ENCODE assay signal across 1 cellular context in the genomic region with DNA sequence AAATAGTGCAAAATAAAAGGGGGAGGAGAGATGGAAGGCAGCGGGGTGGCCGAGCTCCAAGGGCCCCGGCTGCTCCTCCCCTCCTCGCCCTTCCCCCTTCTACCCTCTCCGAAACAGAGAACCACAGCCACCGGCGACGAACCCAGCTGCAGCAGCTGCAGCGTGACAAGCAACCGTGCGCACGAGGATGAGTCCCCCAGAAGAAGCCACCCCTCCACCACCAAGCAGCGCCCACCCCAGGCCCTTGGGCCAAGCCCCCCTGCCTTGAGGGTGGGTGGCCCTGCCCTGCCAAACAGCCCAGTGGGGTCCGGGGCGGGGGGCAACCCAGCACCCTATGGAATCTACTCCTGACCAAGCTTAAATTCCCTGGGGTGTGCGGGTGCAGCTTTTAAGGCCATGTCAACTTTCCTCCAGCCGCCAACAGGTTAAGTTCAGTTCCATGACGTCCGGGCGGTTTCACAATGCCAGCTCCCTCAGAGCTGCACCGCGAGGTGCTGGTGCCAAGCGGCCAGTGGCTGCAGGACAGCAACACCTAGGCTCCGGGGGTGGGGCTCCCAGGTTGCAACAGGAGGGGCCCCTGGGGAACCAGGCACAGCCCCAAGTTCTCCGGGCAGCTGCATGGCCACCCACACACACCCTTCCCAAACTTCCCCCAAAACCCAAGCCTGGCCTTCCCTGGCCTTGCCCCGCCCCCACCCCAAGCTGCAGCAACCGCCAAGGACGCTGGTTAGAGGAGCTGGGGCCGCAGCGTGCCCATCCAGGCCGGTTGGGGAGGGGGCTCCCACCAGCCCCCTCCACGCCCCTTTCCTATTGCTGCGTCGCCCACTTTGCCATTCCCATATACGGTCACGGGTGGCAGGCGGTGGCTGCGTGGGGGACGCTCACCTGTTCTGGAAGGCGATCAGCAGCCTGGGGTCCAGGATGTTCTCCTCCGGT.
TF ChIP-seq lines count a peak whose summit lies in the region.

No MANE protein-coding gene starts in this region.

TF ChIP-seq in HepG2, 621 proteins besides CTCF, POLR2A, EP300 and RAD21 (continues in another document):
- TF ChIP-seq THAP9 (CRISPR knock-in tag; IDR thresholded peaks at IDR 0.05; ENCODE audit: borderline replicate concordance) (no peak), KDM5B (CRISPR knock-in tag; IDR thresholded peaks at IDR 0.05; ENCODE audit: borderline replicate concordance) (peak; percentile 56; the same call in 1 of the 2 replicates), CBFB (CRISPR knock-in tag; IDR thresholded peaks at IDR 0.05) (no peak), ZNF362 (CRISPR knock-in tag; IDR thresholded peaks at IDR 0.05; ENCODE audit: borderline replicate concordance) (0 out of 2 replicates have a peak, but pooled peaks have one; percentile 24), HNRNPLL (IDR thresholded peaks at IDR 0.05; ENCODE audit: low read depth, low read length, poor library complexity, severe bottlenecking) (peak; percentile 25), RFX5 (IDR thresholded peaks at IDR 0.05; ENCODE audit: low read depth, low read length) (0 out of 2 replicates have a peak, but pooled peaks have one; percentile 24), CEBPG (CRISPR knock-in tag; IDR thresholded peaks at IDR 0.05) (peak; percentile 92), ZNF776 (CRISPR knock-in tag; IDR thresholded peaks at IDR 0.05) (no peak), HDAC6 (IDR thresholded peaks at IDR 0.05; ENCODE audit: low read depth, low read length) (no peak), ESRRA (CRISPR knock-in tag; IDR thresholded peaks at IDR 0.05; ENCODE audit: low read depth) (no peak), HNRNPL (IDR thresholded peaks at IDR 0.05; ENCODE audit: low read depth, low read length) (peak; percentile 91), ZNF441 (CRISPR knock-in tag; IDR thresholded peaks at IDR 0.05; ENCODE audit: borderline replicate concordance) (peak; percentile 33; the same call in 1 of the 2 replicates), ZNF678 (CRISPR knock-in tag; IDR thresholded peaks at IDR 0.05) (no peak), ZBTB42 (CRISPR knock-in tag; IDR thresholded peaks at IDR 0.05) (0 out of 2 replicates have a peak, but pooled peaks have one; percentile 24), YY1 (IDR thresholded peaks at IDR 0.05; ENCODE audit: insufficient read depth, insufficient replicate concordance, low read depth, low read length) (peak; percentile 30), ZNF652 (CRISPR knock-in tag; IDR thresholded peaks at IDR 0.05; ENCODE audit: borderline replicate concordance, low read depth) (peak; percentile 98), HES4 (CRISPR knock-in tag; IDR thresholded peaks at IDR 0.05; ENCODE audit: borderline replicate concordance) (no peak; the same call in 1 of the 2 replicates), CHD2 (IDR thresholded peaks at IDR 0.05; ENCODE audit: low read depth, low read length) (no peak), SOX5 (CRISPR knock-in tag; IDR thresholded peaks at IDR 0.05; ENCODE audit: borderline replicate concordance) (no peak), ZFYVE20 (CRISPR knock-in tag; IDR thresholded peaks at IDR 0.05; ENCODE audit: borderline replicate concordance, low read depth) (no peak), TOE1 (CRISPR knock-in tag; IDR thresholded peaks at IDR 0.05) (no peak), ZNF670 (CRISPR knock-in tag; IDR thresholded peaks at IDR 0.05; ENCODE audit: borderline replicate concordance) (no peak), ZNF101 (CRISPR knock-in tag; IDR thresholded peaks at IDR 0.05; ENCODE audit: borderline replicate concordance, low read depth) (no peak), ZNF354B (CRISPR knock-in tag; IDR thresholded peaks at IDR 0.05) (no peak), ZNF34 (CRISPR knock-in tag; IDR thresholded peaks at IDR 0.05; ENCODE audit: borderline replicate concordance) (no peak), ZNF33B (CRISPR knock-in tag; IDR thresholded peaks at IDR 0.05) (0 out of 2 replicates have a peak, but pooled peaks have one; percentile 66), SPEN (CRISPR knock-in tag; IDR thresholded peaks at IDR 0.05; ENCODE audit: low read depth) (peak; percentile 51; the same call in 1 of the 2 replicates), ZKSCAN1 (IDR thresholded peaks at IDR 0.05; ENCODE audit: low read length) (no peak), TCF7L2 (IDR thresholded peaks at IDR 0.05; ENCODE audit: low read depth, low read length) (no peak), ZNF550 (CRISPR knock-in tag; IDR thresholded peaks at IDR 0.05; ENCODE audit: borderline replicate concordance) (no peak), CHCHD3 (CRISPR knock-in tag; IDR thresholded peaks at IDR 0.05) (no peak), MED8 (CRISPR knock-in tag; IDR thresholded peaks at IDR 0.05; ENCODE audit: insufficient replicate concordance) (no peak), ARNT2 (CRISPR knock-in tag; IDR thresholded peaks at IDR 0.05; ENCODE audit: low read depth) (peak; percentile 52; the same call in 1 of the 2 replicates), MAX (IDR thresholded peaks at IDR 0.05) (peak; percentile 65), ZBTB43 (CRISPR knock-in tag; conservative IDR thresholded peaks at IDR 0.05) (0 out of 2 replicates have a peak, but pooled peaks have one; percentile 13), CREB1 (IDR thresholded peaks at IDR 0.05) (peak; percentile 58; the same call in 1 of the 2 replicates), CREB1 (CRISPR knock-in tag; IDR thresholded peaks at IDR 0.05) (no peak; the same call in none of the 2 replicates), ETV5 (CRISPR knock-in tag; IDR thresholded peaks at IDR 0.05; ENCODE audit: borderline replicate concordance) (peak; percentile 59), ISL2 (CRISPR knock-in tag; IDR thresholded peaks at IDR 0.05) (peak; percentile 40), ZNF724P (CRISPR knock-in tag; IDR thresholded peaks at IDR 0.05; ENCODE audit: borderline replicate concordance) (0 out of 2 replicates have a peak, but pooled peaks have one; percentile 53), NR1H2 (CRISPR knock-in tag; IDR thresholded peaks at IDR 0.05; ENCODE audit: borderline replicate concordance, low read depth) (no peak), SP5 (CRISPR knock-in tag; IDR thresholded peaks at IDR 0.05; ENCODE audit: borderline replicate concordance, low read depth) (0 out of 2 replicates have a peak, but pooled peaks have one; percentile 17), REST (IDR thresholded peaks at IDR 0.05; ENCODE audit: borderline replicate concordance in 1 of 2, low read depth in 1 of 2, low read length in 2 of 2) (no peak), STAG1 (CRISPR knock-in tag; IDR thresholded peaks at IDR 0.05) (peak; percentile 30; the same call in 1 of the 2 replicates)
- TF ChIP-seq, protein P1, sequence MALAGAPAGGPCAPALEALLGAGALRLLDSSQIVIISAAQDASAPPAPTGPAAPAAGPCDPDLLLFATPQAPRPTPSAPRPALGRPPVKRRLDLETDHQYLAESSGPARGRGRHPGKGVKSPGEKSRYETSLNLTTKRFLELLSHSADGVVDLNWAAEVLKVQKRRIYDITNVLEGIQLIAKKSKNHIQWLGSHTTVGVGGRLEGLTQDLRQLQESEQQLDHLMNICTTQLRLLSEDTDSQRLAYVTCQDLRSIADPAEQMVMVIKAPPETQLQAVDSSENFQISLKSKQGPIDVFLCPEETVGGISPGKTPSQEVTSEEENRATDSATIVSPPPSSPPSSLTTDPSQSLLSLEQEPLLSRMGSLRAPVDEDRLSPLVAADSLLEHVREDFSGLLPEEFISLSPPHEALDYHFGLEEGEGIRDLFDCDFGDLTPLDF (CRISPR knock-in tag; IDR thresholded peaks at IDR 0.05) = no peak
- TF ChIP-seq, protein P2, sequence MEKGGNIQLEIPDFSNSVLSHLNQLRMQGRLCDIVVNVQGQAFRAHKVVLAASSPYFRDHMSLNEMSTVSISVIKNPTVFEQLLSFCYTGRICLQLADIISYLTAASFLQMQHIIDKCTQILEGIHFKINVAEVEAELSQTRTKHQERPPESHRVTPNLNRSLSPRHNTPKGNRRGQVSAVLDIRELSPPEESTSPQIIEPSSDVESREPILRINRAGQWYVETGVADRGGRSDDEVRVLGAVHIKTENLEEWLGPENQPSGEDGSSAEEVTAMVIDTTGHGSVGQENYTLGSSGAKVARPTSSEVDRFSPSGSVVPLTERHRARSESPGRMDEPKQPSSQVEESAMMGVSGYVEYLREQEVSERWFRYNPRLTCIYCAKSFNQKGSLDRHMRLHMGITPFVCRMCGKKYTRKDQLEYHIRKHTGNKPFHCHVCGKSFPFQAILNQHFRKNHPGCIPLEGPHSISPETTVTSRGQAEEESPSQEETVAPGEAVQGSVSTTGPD (CRISPR knock-in tag; IDR thresholded peaks at IDR 0.05) = peak; percentile 15; the same call in 1 of the 2 replicates
- TF ChIP-seq, protein P3, sequence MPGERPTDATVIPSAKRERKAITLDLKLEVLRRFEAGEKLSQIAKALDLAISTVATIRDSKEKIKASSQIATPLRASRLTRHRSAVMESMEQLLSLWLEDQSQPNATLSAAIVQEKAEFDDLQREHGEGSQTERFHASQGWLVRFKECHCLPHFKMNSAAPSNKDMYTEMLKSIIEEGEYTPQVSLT (CRISPR knock-in tag; IDR thresholded peaks at IDR 0.05; ENCODE audit: borderline replicate concordance, low read depth) = no peak
- TF ChIP-seq, protein P4, sequence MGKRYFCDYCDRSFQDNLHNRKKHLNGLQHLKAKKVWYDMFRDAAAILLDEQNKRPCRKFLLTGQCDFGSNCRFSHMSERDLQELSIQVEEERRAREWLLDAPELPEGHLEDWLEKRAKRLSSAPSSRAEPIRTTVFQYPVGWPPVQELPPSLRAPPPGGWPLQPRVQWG (CRISPR knock-in tag; IDR thresholded peaks at IDR 0.05; ENCODE audit: borderline replicate concordance, low read depth) = no peak
- TF ChIP-seq, protein P5, sequence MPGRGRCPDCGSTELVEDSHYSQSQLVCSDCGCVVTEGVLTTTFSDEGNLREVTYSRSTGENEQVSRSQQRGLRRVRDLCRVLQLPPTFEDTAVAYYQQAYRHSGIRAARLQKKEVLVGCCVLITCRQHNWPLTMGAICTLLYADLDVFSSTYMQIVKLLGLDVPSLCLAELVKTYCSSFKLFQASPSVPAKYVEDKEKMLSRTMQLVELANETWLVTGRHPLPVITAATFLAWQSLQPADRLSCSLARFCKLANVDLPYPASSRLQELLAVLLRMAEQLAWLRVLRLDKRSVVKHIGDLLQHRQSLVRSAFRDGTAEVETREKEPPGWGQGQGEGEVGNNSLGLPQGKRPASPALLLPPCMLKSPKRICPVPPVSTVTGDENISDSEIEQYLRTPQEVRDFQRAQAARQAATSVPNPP (CRISPR knock-in tag; IDR thresholded peaks at IDR 0.05) = no peak
